Comparison of ENCODE assay signal across 13 cellular contexts in the genomic region with DNA sequence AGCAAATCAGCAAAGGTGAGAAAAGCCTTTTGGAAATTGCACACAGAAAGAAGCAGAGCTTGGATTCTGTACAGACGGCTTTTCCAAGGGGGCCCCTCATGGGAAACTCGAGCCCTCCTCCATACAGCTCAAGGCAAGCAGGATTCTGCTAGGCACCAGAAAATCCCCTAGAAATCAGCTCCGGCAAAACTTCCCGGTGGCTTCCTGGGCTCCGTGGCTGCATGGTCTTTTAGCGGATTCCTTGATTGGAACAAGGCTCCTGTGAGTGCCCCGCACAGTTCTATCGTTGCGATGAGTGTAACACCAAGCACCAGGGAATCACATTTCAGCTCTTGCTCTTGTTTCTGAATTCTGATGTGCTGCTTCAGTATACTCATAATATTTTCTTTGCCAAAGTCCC.
DNase-seq lines count a peak whose midpoint lies in the region; ATAC-seq and TF ChIP-seq lines count a peak whose summit lies in the region.
"Had no signal": no experiment of that assay in that cellular context is flagged by ENCODE, and none has a peak within 500 bp of the region (broad histone marks: within the 10 kb centered on the region; RNA-seq: fewer than 3 reads in every experiment).

No MANE protein-coding gene starts in this region.

- H4K5ac ChIP-seq in IMR-90 (ENCODE audit: low read depth, low read length): no peak overlapping the region

- H2BK20ac ChIP-seq in IMR-90 (ENCODE audit: low read depth, low read length): no peak overlapping the region

- DNase-seq in IMR-90 (peak; percentile 7), brain microvascular endothelial cell (no peak), kidney epithelial cell (ENCODE audit: low read depth) (no peak), EL (no peak), T1000 (lab: John Stamatoyannopoulos, UW) (no peak)
- DNase-seq: activated CD4-positive, alpha-beta T cell treated with anti-CD3 and anti-CD28 coated beads, Interleukin-2, amount 10 ng/mL, durations not matched to agents 24 days and 14 days; COR-L47; NCI-H1417 had no signal

- H2BK15ac ChIP-seq in IMR-90 (ENCODE audit: low read depth, low read length): no peak overlapping the region

- H2AFZ ChIP-seq in IMR-90 (replicated peaks; ENCODE audit: low read length, poor library complexity): peak overlapping the region; percentile 39

- 18% methylated on average over 4 of the region's 9 CpGs; no CpG with 5 or more reads in 1 of the 2 experiments for WGBS in IMR-90 (ENCODE audit: extremely low coverage in 2 of 2, insufficient read length in 1 of 2), 2 experiments

- ATAC-seq in IMR-90 (ENCODE audit: low read depth) (peak; percentile 35), HG03159 (IDR thresholded peaks at IDR 0.05; ENCODE audit: unreplicated experiment) (no peak)
- ATAC-seq: activated T-helper 17 cell treated with anti-CD3 and anti-CD28 coated beads, Interleukin-2, amount 50 U/mL, for 72 hours; HCT116 had no signal

- H3K36me3 ChIP-seq in IMR-90 (ENCODE audit: control insufficient read depth, insufficient read depth, low read length) (no peaks in the 10 kb centered on the region), brain microvascular endothelial cell (replicated peaks) (no peaks in the 10 kb centered on the region), kidney epithelial cell (ENCODE audit: control insufficient read depth, insufficient read depth, low read length) (no peaks in the 10 kb centered on the region), skeletal muscle tissue (ENCODE audit: control insufficient read depth in 3 of 3, insufficient read depth in 3 of 3, low read length in 3 of 3) (no peaks in the 10 kb centered on the region)
- H3K36me3 ChIP-seq: suprapubic skin had no signal

- no peak for TF ChIP-seq POLR2A in IMR-90 (IDR thresholded peaks at IDR 0.05; ENCODE audit: low read depth, low read length)

- H2BK5ac ChIP-seq in IMR-90 (ENCODE audit: low read depth, low read length, poor library complexity, severe bottlenecking): no peak overlapping the region

- no peak overlapping the region for H3K23ac ChIP-seq in IMR-90 (ENCODE audit: low read depth, low read length)

- no peaks in the 10 kb centered on the region for H3K9me1 ChIP-seq in IMR-90 (ENCODE audit: insufficient read depth, low read length)

- no peak overlapping the region for H4K8ac ChIP-seq in IMR-90 (ENCODE audit: low read depth in 2 of 2, low read length in 2 of 2)

- no peaks in the 10 kb centered on the region for H4K20me1 ChIP-seq in IMR-90 (ENCODE audit: insufficient read depth, low read length)

- H3K9ac ChIP-seq in IMR-90 (ENCODE audit: low read depth, low read length) (no peak overlapping the region), skeletal muscle tissue (ENCODE audit: low read depth in 1 of 3, low read length in 3 of 3) (peak overlapping the region in 2 of 3 donors; percentile 11 to 58)

- no peak overlapping the region for H3K27ac ChIP-seq in IMR-90 (ENCODE audit: insufficient read depth, low read length)
- no peak overlapping the region for H3K27ac ChIP-seq in brain microvascular endothelial cell
- H3K27ac ChIP-seq in skeletal muscle tissue (ENCODE audit: low read depth, low read length): no peak overlapping the region
- H3K27ac ChIP-seq: suprapubic skin had no signal

- no peak overlapping the region for H3K4me3 ChIP-seq in IMR-90 (ENCODE audit: insufficient read depth, low read depth, low read length)
- peak overlapping the region; percentile 9 for H3K4me3 ChIP-seq in brain microvascular endothelial cell (ENCODE audit: low read depth, low read length)
- H3K4me3 ChIP-seq in kidney epithelial cell (ENCODE audit: low read depth, low read length): peak overlapping the region; percentile 10
- H3K4me3 ChIP-seq in skeletal muscle tissue (ENCODE audit: low read length in 3 of 3): peak overlapping the region in 2 of 3 donors; percentile 0 to 2
- H3K4me3 ChIP-seq: suprapubic skin had no signal

- CTCF ChIA-PET in IMR-90 (lab: Yijun Ruan, JAX): interaction anchor here (1.0 to 1.2 kb wide), 2 partner anchors 47 to 132 kb away, joined by 3 read pairs; no protein-coding TSS in a partner anchor

- H3K14ac ChIP-seq in IMR-90 (replicated peaks; ENCODE audit: low read depth, low read length): no peak overlapping the region

- H3K56ac ChIP-seq in IMR-90 (ENCODE audit: extremely low read depth, insufficient read depth, low read length): no peak overlapping the region

- H3K18ac ChIP-seq in IMR-90 (ENCODE audit: low read depth, low read length): no peak overlapping the region

- H3K9me3 ChIP-seq in IMR-90 (ENCODE audit: control insufficient read depth, insufficient read depth, low read length) (no peaks in the 10 kb centered on the region), skeletal muscle tissue (ENCODE audit: control insufficient read depth in 3 of 3, low read length in 3 of 3) (no peaks in the 10 kb centered on the region)

- no TSS peak for BruUV-seq in IMR-90 (replicated peaks; lab: Mats Ljungman, UMichigan)

- H3K4ac ChIP-seq in IMR-90 (ENCODE audit: low read depth, low read length): no peak overlapping the region

- no peaks in the 10 kb centered on the region for H3K79me1 ChIP-seq in IMR-90 (ENCODE audit: low read depth in 1 of 2, low read length in 2 of 2)

- no peak overlapping the region for H2AK9ac ChIP-seq in IMR-90 (replicated peaks; ENCODE audit: low read depth, low read length, poor library complexity)

- dilution Hi-C loops in IMR-90 (cut with HindIII; ENCODE audit: low sequenced_read_pairs, unreplicated experiment): no loop called here

- H2BK120ac ChIP-seq in IMR-90 (ENCODE audit: low read depth, low read length): no peak overlapping the region

- H3K27me3 ChIP-seq in IMR-90 (ENCODE audit: control insufficient read depth, insufficient read depth, low read length) (no peaks in the 10 kb centered on the region), brain microvascular endothelial cell (replicated peaks) (no peaks in the 10 kb centered on the region), kidney epithelial cell (ENCODE audit: control insufficient read depth, insufficient read depth, low read length) (peaks cover 2% of the 10 kb centered on the region), skeletal muscle tissue (ENCODE audit: control insufficient read depth in 3 of 3, insufficient read depth in 3 of 3, low read length in 3 of 3) (no peaks in the 10 kb centered on the region)
- H3K27me3 ChIP-seq: suprapubic skin had no signal

- POLR2A ChIA-PET in IMR-90 (lab: Charles Lee; ENCODE audit: unreplicated experiment): no interaction called here

- no peak overlapping the region for H2AK5ac ChIP-seq in IMR-90 (ENCODE audit: low read depth, low read length)

- in situ Hi-C loops in IMR-90 (cut with MboI; ENCODE audit: low sequenced_read_pairs) (no loop called here), brain microvascular endothelial cell (cut with HindIII; ENCODE audit: low pct_ligation_motif_present, low sequenced_read_pairs) (no loop called here)

- no peak for TF ChIP-seq RAD21 in IMR-90 (IDR thresholded peaks at IDR 0.05; ENCODE audit: low read length)

- TF ChIP-seq CTCF in IMR-90 (conservative IDR thresholded peaks at IDR 0.05; ENCODE audit: low read depth, low read length): no peak
- no peak for TF ChIP-seq CTCF in brain microvascular endothelial cell (IDR thresholded peaks at IDR 0.05; ENCODE audit: low read depth, low read length, missing control alignments)
- no peak for TF ChIP-seq CTCF in kidney epithelial cell (IDR thresholded peaks at IDR 0.05; ENCODE audit: insufficient read depth, low read length, poor library complexity, severe bottlenecking)

- H4K91ac ChIP-seq in IMR-90 (ENCODE audit: insufficient read depth, low read depth, low read length): no peak overlapping the region

- peak overlapping the region; percentile 7 for H3K4me2 ChIP-seq in IMR-90 (ENCODE audit: low read depth, low read length)

- H3K4me1 ChIP-seq in IMR-90 (ENCODE audit: control insufficient read depth, insufficient read depth, low read length) (no peaks in the 10 kb centered on the region), skeletal muscle tissue (ENCODE audit: control insufficient read depth in 3 of 3, insufficient read depth in 3 of 3, low read length in 3 of 3) (peaks cover 0 to 4% (median 0%) of the 10 kb centered on the region in 3 donors)

- intact Hi-C loops in IMR-90 (cut with micrococcal nuclease): no loop called here

TF ChIP-seq in IMR-90, 13 proteins besides CTCF, POLR2A, EP300 and RAD21:
- TF ChIP-seq CHD1 (IDR thresholded peaks at IDR 0.05; ENCODE audit: low read depth, low read length): no peak
TF ChIP-seq in IMR-90: peak in this region for 0.
